ENCODE assay signal across 22 cellular contexts in genomic region chr22:26199665-26200064, GRCh38. TPM values are rescaled to one million over a fixed set of nuclear protein-coding genes. Genes with fewer than 3 reads are reported as not detected.
DNase-seq lines count a peak whose midpoint lies in the region; ATAC-seq and TF ChIP-seq lines count a peak whose summit lies in the region.
"Had no signal": no experiment of that assay in that cellular context is flagged by ENCODE, and none has a peak within 500 bp of the region (broad histone marks: within the 10 kb centered on the region; RNA-seq: fewer than 3 reads in every experiment).

No MANE protein-coding gene starts in this region.

- in situ Hi-C loops in GM13977 (cut with MboI; ENCODE audit: low pct_unique_long_range_greater_than_20kb, low sequenced_read_pairs, unreplicated experiment) = no loop called here

- DNase-seq in BE2C (no peak), GM13977 (ENCODE audit: low spot score) (no peak), NCI-H69 (lab: John Stamatoyannopoulos, UW) (peak; percentile 7), endothelial cell (ENCODE audit: low spot score) (no peak), left lung (no peak), posterior vena cava (ENCODE audit: low spot score) (no peak)
- no peak for DNase-seq in activated naive CD4-positive, alpha-beta T cell treated with Interleukin-2 at 50 U/mL for 16 hours
- no peak for DNase-seq in activated T-cell treated with anti-CD3 and anti-CD28 coated beads, Interleukin-2, amount 50 U/mL, for 4 hours
- DNase-seq: COR-L47, GOT3, HFFc6, MG63, NCI-H1105, NCI-H1694, SK-N-SH, T-cell had no signal

- no peaks in the 10 kb centered on the region for H3K9me3 ChIP-seq in BE2C
- H3K9me3 ChIP-seq in left lung = no peaks in the 10 kb centered on the region
- H3K9me3 ChIP-seq: MG63, SK-N-SH had no signal

- H3K9me3 Mint-ChIP-seq in endothelial cell (ENCODE audit: unreplicated experiment) = no peaks in the 10 kb centered on the region
- H3K9me3 Mint-ChIP-seq in activated T-cell treated with anti-CD3 and anti-CD28 coated beads, Interleukin-2, amount 50 U/mL, for 4 hours = no peaks in the 10 kb centered on the region

- TF ChIP-seq CTCF in BE2C (IDR thresholded peaks at IDR 0.05; ENCODE audit: low read depth, low read length) (0 out of 2 replicates have a peak, but pooled peaks have one; percentile 10), GM13977 (IDR thresholded peaks at IDR 0.05; ENCODE audit: extremely low read depth, insufficient read depth, missing control alignments) (peak; percentile 9), endothelial cell (IDR thresholded peaks at IDR 0.05; ENCODE audit: unreplicated experiment) (no peak), left lung (IDR thresholded peaks at IDR 0.05) (no peak)

- H3K4me1 ChIP-seq in BE2C = no peaks in the 10 kb centered on the region
- H3K4me1 ChIP-seq in left lung = no peaks in the 10 kb centered on the region

- peaks cover 45% of the 10 kb centered on the region for H3K4me1 Mint-ChIP-seq in endothelial cell (ENCODE audit: unreplicated experiment)
- no peaks in the 10 kb centered on the region for H3K4me1 Mint-ChIP-seq in activated T-cell treated with anti-CD3 and anti-CD28 coated beads, Interleukin-2, amount 50 U/mL, for 4 hours (ENCODE audit: low read depth)
- H3K4me1 Mint-ChIP-seq: T-cell had no signal

- no peak for ATAC-seq in activated T-cell treated with anti-CD3 and anti-CD28 coated beads, Interleukin-2, amount 50 U/mL, for 4 hours
- ATAC-seq in left lung = no peak
- ATAC-seq: GM12878, Panc1, Right ventricle myocardium inferior, T-cell had no signal

- H3K27me3 ChIP-seq in BE2C (no peaks in the 10 kb centered on the region), left lung (peaks cover 0 to 35% of the 10 kb centered on the region in 2 donors)
- H3K27me3 ChIP-seq: MG63 had no signal

- H3K27me3 Mint-ChIP-seq in endothelial cell (ENCODE audit: unreplicated experiment) = peaks cover 2% of the 10 kb centered on the region
- H3K27me3 Mint-ChIP-seq in activated T-cell treated with anti-CD3 and anti-CD28 coated beads, Interleukin-2, amount 50 U/mL, for 4 hours (ENCODE audit: low read depth) = peaks cover 15% of the 10 kb centered on the region

- H3K27ac ChIP-seq in left lung = no peak overlapping the region
- H3K27ac ChIP-seq: C4-2B, KMS-11 had no signal

- H3K4me3 Mint-ChIP-seq in endothelial cell (ENCODE audit: unreplicated experiment) = no peak overlapping the region
- no peak overlapping the region for H3K4me3 Mint-ChIP-seq in activated T-cell treated with anti-CD3 and anti-CD28 coated beads, Interleukin-2, amount 50 U/mL, for 4 hours
- H3K4me3 Mint-ChIP-seq: HFFc6, T-cell had no signal

- H3K36me3 Mint-ChIP-seq in endothelial cell (ENCODE audit: low read depth, unreplicated experiment) = no peaks in the 10 kb centered on the region
- no peaks in the 10 kb centered on the region for H3K36me3 Mint-ChIP-seq in activated T-cell treated with anti-CD3 and anti-CD28 coated beads, Interleukin-2, amount 50 U/mL, for 4 hours (ENCODE audit: insufficient read depth)
- H3K36me3 Mint-ChIP-seq: T-cell had no signal

- H3K4me3 ChIP-seq in BE2C (ENCODE audit: low read depth, low read length) (no peak overlapping the region), left lung (no peak overlapping the region)
- H3K4me3 ChIP-seq: GM12878, MG63 had no signal

- H3K27ac Mint-ChIP-seq in endothelial cell (ENCODE audit: unreplicated experiment) = peak overlapping the region; percentile 87
- H3K27ac Mint-ChIP-seq: HFFc6, T-cell had no signal

- H3K36me3 ChIP-seq in BE2C (no peaks in the 10 kb centered on the region), left lung (no peaks in the 10 kb centered on the region)
- H3K36me3 ChIP-seq: MG63 had no signal

- intact Hi-C loops in left lung (cut with DNase I) = no loop called here
- intact Hi-C loops in posterior vena cava (cut with DNase I) = no loop called here

RNA-seq across cellular contexts. Expression of gene SEZ6L, which starts 30.4 kb away (rescaled TPM):
- 4.7 TPM for polyA plus RNA-seq in BE2C (2012; ENCODE audit: insufficient read depth, insufficient read length, low read depth)
- total RNA-seq in endothelial cell (ENCODE audit: unreplicated experiment) (1.2 TPM), left lung (under 1 TPM; 0.08 to 0.09 TPM), posterior vena cava (under 1 TPM; 0.09 to 0.14 TPM)
- total RNA-seq in activated T-cell treated with anti-CD3 and anti-CD28 coated beads, Interleukin-2, amount 50 U/mL, for 4 hours = not detected
- total RNA-seq: GM12878, HFFc6, NCI-H460, T-cell had no signal
- polyA plus RNA-seq: GM12878 had no signal

Comparison
In these comparisons a context has a peak if more than half of its experiments do, and no peak if none do; other contexts are left out.
1. CTCF ChIP-seq: peak in BE2C (single experiment) and GM13977 (single experiment); none in endothelial cell (single experiment) and left lung (0 of 2).